15 cellular contexts compared by ENCODE assay signal in the genomic region with DNA sequence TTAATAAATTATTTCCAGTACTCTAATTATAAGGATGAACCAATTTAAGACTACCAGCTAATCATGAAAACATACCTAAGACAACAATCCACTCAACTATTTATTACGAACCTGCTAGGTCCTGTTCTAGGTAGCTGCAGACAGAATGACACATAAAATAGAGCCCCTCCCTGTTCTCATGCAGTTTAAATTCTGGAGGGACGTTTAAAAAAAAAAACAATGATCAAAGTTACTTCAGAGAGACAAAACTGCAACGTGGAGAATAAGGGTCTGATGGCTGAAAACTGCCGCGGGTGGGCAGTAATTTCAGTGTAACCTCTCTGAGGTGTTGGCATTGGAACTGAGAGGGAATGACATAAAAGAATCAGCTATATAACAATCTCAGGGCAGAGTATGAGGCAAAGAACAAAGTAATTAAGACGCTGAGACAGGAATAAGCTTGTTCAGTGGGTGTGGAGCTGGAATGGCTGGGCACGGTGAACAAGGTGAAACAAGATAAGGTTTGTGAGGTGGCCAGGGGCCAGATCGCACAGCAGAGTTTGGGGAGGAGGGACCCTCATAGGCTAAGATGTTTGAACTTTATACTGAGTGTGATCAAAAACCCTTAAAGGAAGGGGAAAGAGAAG. TPM values are rescaled to one million over a fixed set of nuclear protein-coding genes. Genes with fewer than 3 reads are reported as not detected.
DNase-seq lines count a peak whose midpoint lies in the region; ATAC-seq and TF ChIP-seq lines count a peak whose summit lies in the region.
"Had no signal": no experiment of that assay in that cellular context is flagged by ENCODE, and none has a peak within 500 bp of the region (broad histone marks: within the 10 kb centered on the region; RNA-seq: fewer than 3 reads in every experiment).

No MANE protein-coding gene starts in this region.

- no peaks in the 10 kb centered on the region for H3K9me3 ChIP-seq in suprapubic skin
- no peaks in the 10 kb centered on the region for H3K9me3 ChIP-seq in adrenal gland (replicated peaks in 1 of 3)

- no peak for DNase-seq in activated CD4-positive, alpha-beta T cell treated with anti-CD3 and anti-CD28 coated beads, Interleukin-2, amount 10 ng/mL, durations not matched to agents 24 days and 14 days
- no peak for DNase-seq in activated CD4-positive, alpha-beta T cell treated with anti-CD3 and anti-CD28 coated beads, Interleukin-2, amount 50 U/mL, for 1 hour
- DNase-seq in T-cell (no peak), foreskin keratinocyte (peak; percentile 83 to 87), suprapubic skin (ENCODE audit: low spot score in 2 of 2) (no peak), adrenal gland (no peak), middle frontal gyrus (ENCODE audit: extremely low spot score, low spot score) (no peak)
- no peak for DNase-seq in activated CD8-positive, alpha-beta T cell treated with anti-CD3 and anti-CD28 coated beads for 36 hours
- DNase-seq: activated CD4-positive, alpha-beta T cell treated with anti-CD3 and anti-CD28 coated beads for 4 hours; glutamatergic neuron; kidney; NCI-H226; substantia nigra had no signal

- intact Hi-C loops in activated CD4-positive, alpha-beta T cell treated with anti-CD3 and anti-CD28 coated beads, Interleukin-2, amount 10 ng/mL, durations not matched to agents 24 days and 14 days (cut with micrococcal nuclease): no loop called here
- intact Hi-C loops in activated CD8-positive, alpha-beta T cell treated with anti-CD3 and anti-CD28 coated beads for 36 hours (cut with micrococcal nuclease): no loop called here
- intact Hi-C loops in adrenal gland (cut with DNase I): no loop called here

- TF ChIP-seq EP300 in suprapubic skin (IDR thresholded peaks at IDR 0.05): no peak

- ATAC-seq in T-cell (replicated peaks in 1 of 4): no peak
- ATAC-seq in foreskin keratinocyte: peak; percentile 84
- no peak for ATAC-seq in activated CD8-positive, alpha-beta T cell treated with anti-CD3 and anti-CD28 coated beads for 36 hours

- peaks cover 27% of the 10 kb centered on the region for H3K36me3 Mint-ChIP-seq in activated CD4-positive, alpha-beta T cell treated with anti-CD3 and anti-CD28 coated beads, Interleukin-2, amount 10 ng/mL, durations not matched to agents 24 days and 14 days (ENCODE audit: low read depth)
- peaks cover 24% of the 10 kb centered on the region for H3K36me3 Mint-ChIP-seq in T-cell
- peaks cover 43% of the 10 kb centered on the region for H3K36me3 Mint-ChIP-seq in activated CD8-positive, alpha-beta T cell treated with anti-CD3 and anti-CD28 coated beads for 36 hours (ENCODE audit: low read depth)

- H3K4me3 ChIP-seq in suprapubic skin (no peak overlapping the region), adrenal gland (no peak overlapping the region)
- H3K4me3 ChIP-seq: neural progenitor cell had no signal

- H3K27ac ChIP-seq in foreskin keratinocyte (peak overlapping the region; percentile 86), suprapubic skin (peak overlapping the region; percentile 69), adrenal gland (no peak overlapping the region)
- H3K27ac ChIP-seq: neural progenitor cell had no signal

- peaks cover 3% of the 10 kb centered on the region for H3K9me3 Mint-ChIP-seq in activated CD4-positive, alpha-beta T cell treated with anti-CD3 and anti-CD28 coated beads, Interleukin-2, amount 10 ng/mL, durations not matched to agents 24 days and 14 days
- no peaks in the 10 kb centered on the region for H3K9me3 Mint-ChIP-seq in T-cell
- H3K9me3 Mint-ChIP-seq in activated CD8-positive, alpha-beta T cell treated with anti-CD3 and anti-CD28 coated beads for 36 hours: peaks cover 2% of the 10 kb centered on the region
- H3K9me3 Mint-ChIP-seq: activated T-helper 1 cell treated with anti-CD3 and anti-CD28 coated beads, Interleukin-12 subunit alpha, Interleukin-12 subunit beta, Interleukin-2, Interleukin-4 antibody, amounts not matched to agents 30 ng/mL and 10 ng/mL and 1 ng/mL, durations not matched to agents 14 hours and 24 hours and 36 hours had no signal

- WGBS in suprapubic skin: 37% methylated on average over 8 of the region's 8 CpGs
- 43 to 48% (median 45%) methylated on average over 8 of the region's 8 CpGs for WGBS in adrenal gland, 4 donors

- no peaks in the 10 kb centered on the region for H3K27me3 ChIP-seq in foreskin keratinocyte
- no peaks in the 10 kb centered on the region for H3K27me3 ChIP-seq in suprapubic skin
- H3K27me3 ChIP-seq in adrenal gland: no peaks in the 10 kb centered on the region
- H3K27me3 ChIP-seq: neural progenitor cell had no signal

- CTCF ChIA-PET in T-cell (lab: Charles Lee): interaction anchor here (0.6 to 1.1 kb wide), 3 partner anchors 19 to 127 kb away, joined by 3 to 7 read pairs (median 3); no protein-coding TSS in a partner anchor
- CTCF ChIA-PET in activated CD8-positive, alpha-beta T cell treated with anti-CD3 and anti-CD28 coated beads for 36 hours (lab: Charles Lee): interaction anchor here (0.7 to 1.0 kb wide), 2 partner anchors 19 to 77 kb away, joined by 3 read pairs; no protein-coding TSS in a partner anchor

- POLR2A ChIA-PET in T-cell (lab: Charles Lee): interaction anchor here in 1 of 2 donors (0.6 kb wide), 1 partner anchor 525 kb away, joined by 3 read pairs; no protein-coding TSS in a partner anchor
- POLR2A ChIA-PET in activated CD8-positive, alpha-beta T cell treated with anti-CD3 and anti-CD28 coated beads for 36 hours (lab: Charles Lee): interaction anchor here (0.6 to 1.0 kb wide), 2 partner anchors 15 to 17 kb away, joined by 3 read pairs; no protein-coding TSS in a partner anchor

- H3K27me3 Mint-ChIP-seq in activated CD4-positive, alpha-beta T cell treated with anti-CD3 and anti-CD28 coated beads, Interleukin-2, amount 10 ng/mL, durations not matched to agents 24 days and 14 days: no peaks in the 10 kb centered on the region
- H3K27me3 Mint-ChIP-seq in T-cell: no peaks in the 10 kb centered on the region
- H3K27me3 Mint-ChIP-seq in activated CD8-positive, alpha-beta T cell treated with anti-CD3 and anti-CD28 coated beads for 36 hours: no peaks in the 10 kb centered on the region

- H3K4me1 ChIP-seq in foreskin keratinocyte: peaks cover 39% of the 10 kb centered on the region
- peaks cover 50% of the 10 kb centered on the region for H3K4me1 ChIP-seq in suprapubic skin
- H3K4me1 ChIP-seq in adrenal gland (replicated peaks in 1 of 2): peaks cover 4 to 16% of the 10 kb centered on the region in 2 donors

- H3K27ac Mint-ChIP-seq in activated CD4-positive, alpha-beta T cell treated with anti-CD3 and anti-CD28 coated beads, Interleukin-2, amount 10 ng/mL, durations not matched to agents 24 days and 14 days: peak overlapping the region; percentile 1
- peak overlapping the region; percentile 11 to 41 for H3K27ac Mint-ChIP-seq in T-cell
- no peak overlapping the region for H3K27ac Mint-ChIP-seq in activated CD8-positive, alpha-beta T cell treated with anti-CD3 and anti-CD28 coated beads for 36 hours
- H3K27ac Mint-ChIP-seq: activated T-helper 1 cell treated with anti-CD3 and anti-CD28 coated beads, Interleukin-12 subunit alpha, Interleukin-12 subunit beta, Interleukin-2, Interleukin-4 antibody, amounts not matched to agents 30 ng/mL and 10 ng/mL and 1 ng/mL, durations not matched to agents 14 hours and 24 hours and 36 hours; neural progenitor cell had no signal

- H3K36me3 ChIP-seq in suprapubic skin: no peaks in the 10 kb centered on the region
- H3K36me3 ChIP-seq in adrenal gland (replicated peaks in 1 of 2): no peaks in the 10 kb centered on the region
- H3K36me3 ChIP-seq: neural progenitor cell had no signal

- TF ChIP-seq POLR2A in suprapubic skin (IDR thresholded peaks at IDR 0.05): no peak
- no peak for TF ChIP-seq POLR2A in adrenal gland (IDR thresholded peaks at IDR 0.05)

- H3K4me1 Mint-ChIP-seq in activated CD4-positive, alpha-beta T cell treated with anti-CD3 and anti-CD28 coated beads, Interleukin-2, amount 10 ng/mL, durations not matched to agents 24 days and 14 days: peaks cover 39% of the 10 kb centered on the region
- peaks cover 71 to 80% (median 79%) of the 10 kb centered on the region in 3 donors for H3K4me1 Mint-ChIP-seq in T-cell
- peaks cover 53% of the 10 kb centered on the region for H3K4me1 Mint-ChIP-seq in activated CD8-positive, alpha-beta T cell treated with anti-CD3 and anti-CD28 coated beads for 36 hours (ENCODE audit: low read depth)

- TF ChIP-seq CTCF in foreskin keratinocyte (conservative IDR thresholded peaks at IDR 0.05) (no peak), suprapubic skin (IDR thresholded peaks at IDR 0.05) (no peak), adrenal gland (IDR thresholded peaks at IDR 0.05) (no peak)
- TF ChIP-seq CTCF in activated CD8-positive, alpha-beta T cell treated with anti-CD3 and anti-CD28 coated beads for 36 hours (IDR thresholded peaks at IDR 0.05): no peak

- H3K4me3 Mint-ChIP-seq in activated CD4-positive, alpha-beta T cell treated with anti-CD3 and anti-CD28 coated beads, Interleukin-2, amount 10 ng/mL, durations not matched to agents 24 days and 14 days: no peak overlapping the region
- no peak overlapping the region for H3K4me3 Mint-ChIP-seq in T-cell
- H3K4me3 Mint-ChIP-seq in activated CD8-positive, alpha-beta T cell treated with anti-CD3 and anti-CD28 coated beads for 36 hours: no peak overlapping the region
- H3K4me3 Mint-ChIP-seq: activated T-helper 1 cell treated with anti-CD3 and anti-CD28 coated beads, Interleukin-12 subunit alpha, Interleukin-12 subunit beta, Interleukin-2, Interleukin-4 antibody, amounts not matched to agents 30 ng/mL and 10 ng/mL and 1 ng/mL, durations not matched to agents 14 hours and 24 hours and 36 hours; neural progenitor cell had no signal

RNA-seq across cellular contexts. Expression of gene TBL1XR1, which starts 19.5 kb away (rescaled TPM):
- 160 and 178 TPM in 2 replicates for total RNA-seq in activated CD4-positive, alpha-beta T cell treated with anti-CD3 and anti-CD28 coated beads, Interleukin-2, amount 10 ng/mL, durations not matched to agents 24 days and 14 days
- total RNA-seq in T-cell: 100 to 1,000 TPM; 120 to 156 (median 140) TPM
- total RNA-seq in foreskin keratinocyte: 100 and 107 TPM in 2 replicates
- polyA plus RNA-seq in foreskin keratinocyte: 25.8 and 29.6 TPM in 2 replicates
- 10 to 100 TPM; 56.0 to 90.8 (median 75.6) TPM for total RNA-seq in suprapubic skin
- 100 to 1,000 TPM; 153 to 158 TPM for total RNA-seq in activated CD8-positive, alpha-beta T cell treated with anti-CD3 and anti-CD28 coated beads for 36 hours
- total RNA-seq in adrenal gland: 100 to 1,000 TPM in 6 of 8 donors, 10 to 100 TPM in 2; 74.0 to 258 (median 115) TPM
- 10 to 100 TPM; 17.5 to 50.2 (median 21.8) TPM for polyA plus RNA-seq in adrenal gland

Comparison
In these comparisons a context has a peak if more than half of its experiments do, and no peak if none do; other contexts are left out.
1. DNase-seq: peak in foreskin keratinocyte (2 of 2); none in activated CD4-positive, alpha-beta T cell treated with anti-CD3 and anti-CD28 coated beads, Interleukin-2, amount 10 ng/mL, durations not matched to agents 24 days and 14 days (single experiment), activated CD4-positive, alpha-beta T cell treated with anti-CD3 and anti-CD28 coated beads, Interleukin-2, amount 50 U/mL, for 1 hour (single experiment), T-cell (0 of 34), suprapubic skin (0 of 2), activated CD8-positive, alpha-beta T cell treated with anti-CD3 and anti-CD28 coated beads for 36 hours (single experiment), adrenal gland (0 of 7) and middle frontal gyrus (single experiment).
2. H3K27ac ChIP-seq: peak in foreskin keratinocyte (single experiment) and suprapubic skin (single experiment); none in adrenal gland (0 of 5).